ENCODE assay signal across 8 cellular contexts in genomic region chr13:23467048-23467931, GRCh38. TPM values are rescaled to one million over a fixed set of nuclear protein-coding genes. Genes with fewer than 3 reads are reported as not detected.
DNase-seq lines count a peak whose midpoint lies in the region; ATAC-seq, FAIRE-seq and TF ChIP-seq lines count a peak whose summit lies in the region.

No MANE protein-coding gene starts in this region.

- intact Hi-C loops in Right ventricle myocardium inferior (cut with DNase I) (loop anchor here (2.0 to 5.0 kb wide), 4 partner anchors 50 to 240 kb away; partner anchors contain the start of gene TNFRSF19), vagina (cut with DNase I) (loop anchor here (2.0 kb wide), 1 partner anchor 406 kb away; no protein-coding TSS in a partner anchor)

- TF ChIP-seq CTCF in cardiac muscle cell (IDR thresholded peaks at IDR 0.05; ENCODE audit: low read depth, low read length) (no peak), astrocyte (IDR thresholded peaks at IDR 0.05; ENCODE audit: insufficient read depth, low read depth, low read length) (no peak), vagina (IDR thresholded peaks at IDR 0.05) (no peak)

- no peak for FAIRE-seq in astrocyte (lab: Jason Lieb, UNC)

- peak overlapping the region; percentile 84 for H3K4me2 ChIP-seq in astrocyte (ENCODE audit: low read length)

- no peaks in the 10 kb centered on the region for H3K9me3 Mint-ChIP-seq in astrocyte (ENCODE audit: unreplicated experiment)

- H3K4me1 Mint-ChIP-seq in astrocyte (ENCODE audit: low read depth, unreplicated experiment): peaks cover 26% of the 10 kb centered on the region

- no peak overlapping the region for H3K4me3 ChIP-seq in cardiac muscle cell
- H3K4me3 ChIP-seq in astrocyte (ENCODE audit: insufficient read depth, low read depth, low read length): no peak overlapping the region
- H3K4me3 ChIP-seq in mesodermal cell (ENCODE audit: extremely low read depth, insufficient read depth, low read length, poor library complexity, severe bottlenecking): peak overlapping the region; percentile 37
- no peak overlapping the region for H3K4me3 ChIP-seq in vagina

- no peaks in the 10 kb centered on the region for H3K27me3 ChIP-seq in cardiac muscle cell
- no peaks in the 10 kb centered on the region for H3K27me3 ChIP-seq in astrocyte (ENCODE audit: insufficient read depth, low read length)
- no peaks in the 10 kb centered on the region for H3K27me3 ChIP-seq in vagina

- 69 to 81% methylated on average over 11 to 14 of the region's 14 CpGs for WGBS in mesodermal cell (ENCODE audit: insufficient coverage in 2 of 2), 2 experiments

- no peaks in the 10 kb centered on the region for H3K79me2 ChIP-seq in astrocyte (ENCODE audit: insufficient read depth, low read length)

- no peaks in the 10 kb centered on the region for H3K27me3 Mint-ChIP-seq in astrocyte (ENCODE audit: low read depth, unreplicated experiment)

- DNase-seq in cardiac muscle cell (ENCODE audit: low read depth in 1 of 2, low spot score in 1 of 2) (peak in 1 of 2 donors; percentile 30), Right ventricle myocardium inferior (ENCODE audit: missing footprints) (no peak), astrocyte (ENCODE audit: low read depth) (no peak), vagina (ENCODE audit: extremely low spot score in 2 of 2) (no peak)
- DNase-seq in activated CD4-positive, alpha-beta T cell treated with anti-CD3 and anti-CD28 coated beads, Interleukin-2, amount 50 U/mL, for 48 hours: no peak
- DNase-seq in stimulated activated CD4-positive, alpha-beta T cell treated with anti-CD3 and anti-CD28 coated beads, Interleukin-2, amount 100 ng/mL, for 48 hours: no peak

- H3K36me3 ChIP-seq in cardiac muscle cell (no peaks in the 10 kb centered on the region), astrocyte (ENCODE audit: insufficient read depth, low read length) (no peaks in the 10 kb centered on the region), mesodermal cell (ENCODE audit: control insufficient read depth, insufficient read depth, low read length) (no peaks in the 10 kb centered on the region), vagina (no peaks in the 10 kb centered on the region)

- TF ChIP-seq POLR2A in vagina (IDR thresholded peaks at IDR 0.05): no peak

- no peak for ATAC-seq in Right ventricle myocardium inferior
- ATAC-seq in HG02870 (IDR thresholded peaks at IDR 0.05; ENCODE audit: unreplicated experiment): no peak

- H3K9ac ChIP-seq in astrocyte (ENCODE audit: low read length): peak overlapping the region; percentile 71

- peak overlapping the region; percentile 64 for H2AFZ ChIP-seq in astrocyte (ENCODE audit: low read depth, low read length)

- H3K4me1 ChIP-seq in cardiac muscle cell (ENCODE audit: low read depth): peaks cover 17% of the 10 kb centered on the region
- peaks cover 34% of the 10 kb centered on the region for H3K4me1 ChIP-seq in astrocyte (ENCODE audit: insufficient read depth, low read length)
- peaks cover 10% of the 10 kb centered on the region for H3K4me1 ChIP-seq in mesodermal cell (ENCODE audit: control insufficient read depth, insufficient read depth, low read length, poor library complexity, severe bottlenecking)
- peaks cover 6% of the 10 kb centered on the region for H3K4me1 ChIP-seq in vagina

- H3K9me3 ChIP-seq in cardiac muscle cell (ENCODE audit: low read depth): no peaks in the 10 kb centered on the region
- no peaks in the 10 kb centered on the region for H3K9me3 ChIP-seq in astrocyte (ENCODE audit: insufficient read depth, low read depth, low read length)
- peaks cover 5% of the 10 kb centered on the region for H3K9me3 ChIP-seq in mesodermal cell (ENCODE audit: control insufficient read depth, low read length)
- H3K9me3 ChIP-seq in vagina: no peaks in the 10 kb centered on the region

- peak overlapping the region; percentile 96 for H3K27ac Mint-ChIP-seq in astrocyte (ENCODE audit: unreplicated experiment)

- peaks cover 2% of the 10 kb centered on the region for H3K36me3 Mint-ChIP-seq in astrocyte (ENCODE audit: low read depth, unreplicated experiment)

- no peaks in the 10 kb centered on the region for H4K20me1 ChIP-seq in astrocyte (ENCODE audit: insufficient read depth, low read length)

- H3K4me3 Mint-ChIP-seq in astrocyte (ENCODE audit: unreplicated experiment): peak overlapping the region; percentile 73

- H3K27ac ChIP-seq in cardiac muscle cell (peak overlapping the region; percentile 57), astrocyte (ENCODE audit: low read depth, low read length) (peak overlapping the region; percentile 89), mesodermal cell (ENCODE audit: low read depth, low read length, severe bottlenecking) (peak overlapping the region; percentile 65), vagina (peak overlapping the region; percentile 85)

RNA-seq across cellular contexts. Expression of gene SACS, which starts 33.8 kb away (rescaled TPM):
- total RNA-seq in cardiac muscle cell: 21.8 and 34.9 TPM in 2 replicates
- polyA plus RNA-seq in cardiac muscle cell: 5.1 and 22.0 TPM in 2 replicates
- total RNA-seq in Right ventricle myocardium inferior: 7.5 TPM
- total RNA-seq in astrocyte: 78.8 and 79.4 TPM in 2 replicates
- polyA plus RNA-seq in mesodermal cell (2013, experiment 1 of 2): 25.5 TPM
- polyA plus RNA-seq in mesodermal cell (2013, experiment 2 of 2): 19.2 TPM
- 24.8 TPM for total RNA-seq in vagina
